ENCODE assay signal across 12 cellular contexts in the genomic region with DNA sequence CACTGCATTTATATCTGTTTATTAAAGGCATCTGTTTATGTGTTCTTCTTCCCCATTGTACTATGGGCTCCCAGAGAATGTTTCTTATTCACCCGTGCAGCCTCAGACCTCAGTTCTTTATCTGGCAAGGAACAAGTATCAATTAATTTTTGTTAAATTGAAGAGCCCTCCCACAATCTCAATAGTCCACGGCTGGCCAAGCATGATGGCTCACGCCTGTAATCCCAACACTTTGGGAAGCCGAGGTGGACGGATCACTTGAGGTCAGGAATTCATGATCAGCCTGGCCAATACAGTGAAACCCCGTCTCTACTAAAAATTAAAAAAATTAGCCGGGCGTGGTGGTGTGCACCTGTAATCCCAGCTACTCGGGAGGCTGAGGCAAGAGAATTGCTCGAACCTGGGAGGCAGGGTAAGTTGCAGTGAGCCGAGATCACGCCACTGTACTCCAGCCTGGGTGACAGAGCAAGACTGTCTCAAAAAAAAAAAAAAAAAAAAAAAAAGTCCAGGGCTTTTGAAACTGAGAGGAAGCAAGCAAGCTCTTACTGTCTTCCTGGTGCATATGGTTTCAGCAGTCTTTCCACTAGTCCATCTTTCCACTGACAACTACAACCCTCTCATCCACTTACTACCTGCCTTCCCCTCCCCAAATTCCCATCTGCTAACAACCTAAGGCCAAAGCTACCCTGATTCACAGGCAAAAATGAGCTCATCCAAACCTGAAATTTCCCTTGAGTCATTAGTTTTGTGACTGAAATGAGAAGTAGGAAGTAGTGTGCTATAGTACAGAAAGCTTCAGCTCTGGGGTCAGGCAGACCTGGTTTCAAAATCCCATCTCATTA. TPM values are rescaled to one million over a fixed set of nuclear protein-coding genes. Genes with fewer than 3 reads are reported as not detected.
DNase-seq lines count a peak whose midpoint lies in the region; ATAC-seq and TF ChIP-seq lines count a peak whose summit lies in the region.
"Had no signal": no experiment of that assay in that cellular context is flagged by ENCODE, and none has a peak within 500 bp of the region (broad histone marks: within the 10 kb centered on the region; RNA-seq: fewer than 3 reads in every experiment).

No MANE protein-coding gene starts in this region.

- H3K4me3 Mint-ChIP-seq in activated CD8-positive, alpha-beta T cell treated with anti-CD3 and anti-CD28 coated beads, Interleukin-2, amount 10 ng/mL, durations not matched to agents 7 days and 5 days, result no peak overlapping the region

- no peaks in the 10 kb centered on the region for H3K79me1 ChIP-seq in neuronal stem cell (ENCODE audit: low read depth, low read length)

- peaks cover 6 to 63% (median 27%) of the 10 kb centered on the region in 6 donors for H3K4me1 ChIP-seq in spleen
- no peaks in the 10 kb centered on the region for H3K4me1 ChIP-seq in Peyer's patch
- H3K4me1 ChIP-seq in neuronal stem cell (ENCODE audit: control insufficient read depth in 2 of 2, insufficient read depth in 1 of 2, low read depth in 1 of 2, low read length in 2 of 2), result peaks cover 0 to 8% of the 10 kb centered on the region in 2 donors

- no peak overlapping the region for H3K23ac ChIP-seq in neuronal stem cell (ENCODE audit: low read depth, low read length, poor library complexity)

- H3K9me3 ChIP-seq in spleen (no peaks in the 10 kb centered on the region), Peyer's patch (no peaks in the 10 kb centered on the region), neuronal stem cell (replicated peaks in 1 of 2; ENCODE audit: control insufficient read depth in 2 of 2, insufficient read depth in 1 of 2, low read depth in 1 of 2, low read length in 2 of 2) (peaks cover 0 to under 1% of the 10 kb centered on the region in 2 donors)

- H3K4me2 ChIP-seq in neuronal stem cell (ENCODE audit: insufficient read depth, low read length, poor library complexity, severe bottlenecking), result no peak overlapping the region

- no peaks in the 10 kb centered on the region for H3K27me3 ChIP-seq in spleen (replicated peaks in 1 of 7)
- H3K27me3 ChIP-seq in Peyer's patch, result no peaks in the 10 kb centered on the region
- H3K27me3 ChIP-seq in neuronal stem cell (ENCODE audit: control insufficient read depth in 3 of 3, insufficient read depth in 3 of 3, low read depth in 1 of 3, low read length in 3 of 3), result no peaks in the 10 kb centered on the region

- no peak for TF ChIP-seq POLR2A in spleen (IDR thresholded peaks at IDR 0.05)
- no peak for TF ChIP-seq POLR2A in Peyer's patch (IDR thresholded peaks at IDR 0.05)

- no peak overlapping the region for H3K4ac ChIP-seq in neuronal stem cell (ENCODE audit: low read length)

- H3K27me3 Mint-ChIP-seq in activated CD8-positive, alpha-beta T cell treated with anti-CD3 and anti-CD28 coated beads, Interleukin-2, amount 10 ng/mL, durations not matched to agents 7 days and 5 days (ENCODE audit: low read depth), result peaks cover 8% of the 10 kb centered on the region

- H3K18ac ChIP-seq in neuronal stem cell (ENCODE audit: low read length), result no peak overlapping the region

- POLR2A ChIA-PET in activated CD8-positive, alpha-beta T cell treated with anti-CD3 and anti-CD28 coated beads, Interleukin-2, amount 10 ng/mL, durations not matched to agents 7 days and 5 days (lab: Charles Lee), result interaction anchor here (0.5 to 0.7 kb wide), 2 partner anchors 15 to 20 kb away, joined by 3 to 4 read pairs; no protein-coding TSS in a partner anchor

- peak overlapping the region; percentile 50 for H3K27ac Mint-ChIP-seq in activated CD8-positive, alpha-beta T cell treated with anti-CD3 and anti-CD28 coated beads, Interleukin-2, amount 10 ng/mL, durations not matched to agents 7 days and 5 days

- H3K9ac ChIP-seq in neuronal stem cell (ENCODE audit: low read depth, low read length, poor library complexity), result no peak overlapping the region

- H2BK12ac ChIP-seq in neuronal stem cell (ENCODE audit: low read length), result no peak overlapping the region

- no peak overlapping the region for H2AK5ac ChIP-seq in neuronal stem cell (ENCODE audit: low read depth, low read length)

- H3K4me1 Mint-ChIP-seq in activated CD8-positive, alpha-beta T cell treated with anti-CD3 and anti-CD28 coated beads, Interleukin-2, amount 10 ng/mL, durations not matched to agents 7 days and 5 days (ENCODE audit: low read depth), result peaks cover 30% of the 10 kb centered on the region

- no peak overlapping the region for H2BK5ac ChIP-seq in neuronal stem cell (ENCODE audit: low read length)

- no peak overlapping the region for H2AFZ ChIP-seq in neuronal stem cell (ENCODE audit: low read length)

- intact Hi-C loops in spleen (cut with DNase I; ENCODE audit: low total_unique reads), result no loop called here

- no peak overlapping the region for H2BK120ac ChIP-seq in neuronal stem cell (ENCODE audit: low read depth, low read length)

- H3K4me3 ChIP-seq in spleen (no peak overlapping the region), Peyer's patch (no peak overlapping the region), neuronal stem cell (ENCODE audit: low read length in 2 of 2) (no peak overlapping the region)

- DNase-seq in SIG-M5 treated with dmso at 0.1 percent for 504 hours (lab: John Stamatoyannopoulos, UW; ENCODE audit: unreplicated experiment), result peak; percentile 72
- DNase-seq in SIG-M5 (lab: John Stamatoyannopoulos, UW), result no peak
- DNase-seq in activated CD8-positive, alpha-beta T cell treated with anti-CD3 and anti-CD28 coated beads, Interleukin-2, amount 10 ng/mL, durations not matched to agents 7 days and 5 days, result no peak
- DNase-seq in spleen, result no peak
- DNase-seq in Peyer's patch, result no peak
- DNase-seq in anterior cingulate cortex (lab: John Stamatoyannopoulos, UW), result no peak
- DNase-seq in neuronal stem cell (ENCODE audit: low spot score), result no peak
- DNase-seq: activated CD4-positive, CD25-positive, alpha-beta regulatory T cell treated with anti-CD3 and anti-CD28 coated beads, Interleukin-2, amount 50 U/mL, for 72 hours; NCI-H187 had no signal

- H3K14ac ChIP-seq in neuronal stem cell (ENCODE audit: low read length), result no peak overlapping the region

- H3K36me3 Mint-ChIP-seq in activated CD8-positive, alpha-beta T cell treated with anti-CD3 and anti-CD28 coated beads, Interleukin-2, amount 10 ng/mL, durations not matched to agents 7 days and 5 days (ENCODE audit: low read depth), result peaks cover 30% of the 10 kb centered on the region

- H3K27ac ChIP-seq in spleen, result peak overlapping the region in 7 of 8 donors; percentile 65 to 89 (median 85)
- no peak overlapping the region for H3K27ac ChIP-seq in Peyer's patch
- no peak overlapping the region for H3K27ac ChIP-seq in neuronal stem cell (replicated peaks; ENCODE audit: low read length)
- H3K27ac ChIP-seq: 22Rv1 had no signal

- 76 to 92% (median 82%) methylated on average over 12 of the region's 12 CpGs for WGBS in spleen, 5 donors
- no CpG with 5 or more reads among the region's 12 CpGs for WGBS in neuronal stem cell (ENCODE audit: extremely low coverage in 2 of 2, insufficient read length in 2 of 2, insufficient replicate concordance in 1 of 2), 2 donors

- H4K8ac ChIP-seq in neuronal stem cell (ENCODE audit: low read depth, low read length), result no peak overlapping the region

- CTCF ChIA-PET in activated CD8-positive, alpha-beta T cell treated with anti-CD3 and anti-CD28 coated beads, Interleukin-2, amount 10 ng/mL, durations not matched to agents 7 days and 5 days (lab: Charles Lee), result interaction anchor here (4.5 kb wide), 1 partner anchor 241 kb away, joined by 17 read pairs; no protein-coding TSS in a partner anchor

- peak; percentile 66 for ATAC-seq in HG02938 (IDR thresholded peaks at IDR 0.05; ENCODE audit: unreplicated experiment)
- ATAC-seq in activated CD8-positive, alpha-beta T cell treated with anti-CD3 and anti-CD28 coated beads, Interleukin-2, amount 10 ng/mL, durations not matched to agents 7 days and 5 days, result no peak

- H4K91ac ChIP-seq in neuronal stem cell (ENCODE audit: low read depth, low read length, poor library complexity), result no peak overlapping the region

- H2BK15ac ChIP-seq in neuronal stem cell (ENCODE audit: low read length), result no peak overlapping the region

- TF ChIP-seq CTCF in spleen (IDR thresholded peaks at IDR 0.05 in 8 of 11, conservative IDR thresholded peaks at IDR 0.05 in 3 of 11), result no peak
- no peak for TF ChIP-seq CTCF in Peyer's patch (IDR thresholded peaks at IDR 0.05)

- H3K9me3 Mint-ChIP-seq in activated CD8-positive, alpha-beta T cell treated with anti-CD3 and anti-CD28 coated beads, Interleukin-2, amount 10 ng/mL, durations not matched to agents 7 days and 5 days (ENCODE audit: insufficient read depth), result no peaks in the 10 kb centered on the region

- H3K36me3 ChIP-seq in spleen (peaks cover 2 to 48% (median 41%) of the 10 kb centered on the region in 6 donors), Peyer's patch (peaks cover 0 to 33% (median 0%) of the 10 kb centered on the region in 3 donors), neuronal stem cell (replicated peaks in 1 of 2; ENCODE audit: control insufficient read depth in 2 of 2, insufficient read depth in 2 of 2, low read length in 2 of 2) (peaks cover 20 to 53% of the 10 kb centered on the region in 2 donors)

RNA-seq across cellular contexts. Expression of gene HK3, which starts 2.3 kb away (rescaled TPM):
- not detected for total RNA-seq in activated CD8-positive, alpha-beta T cell treated with anti-CD3 and anti-CD28 coated beads, Interleukin-2, amount 10 ng/mL, durations not matched to agents 7 days and 5 days
- 100 to 1,000 TPM in 6 of 7 donors, 10 to 100 TPM in 1; 72.8 to 369 (median 170) TPM for total RNA-seq in spleen
- 100 to 1,000 TPM in 2 of 3 donors, 10 to 100 TPM in 1; 38.8 to 199 (median 151) TPM for polyA plus RNA-seq in spleen
- total RNA-seq in Peyer's patch, result 1 to 10 TPM; 1.6 to 7.4 (median 3.6) TPM
- not detected for polyA plus RNA-seq in neuronal stem cell (2013, experiment 1 of 2)
- polyA plus RNA-seq in neuronal stem cell (2013, experiment 2 of 2), result 0.01 TPM
- total RNA-seq: lung microvascular endothelial cell had no signal

Comparison
In these comparisons a context has a peak if more than half of its experiments do, and no peak if none do; other contexts are left out.
1. H3K27ac ChIP-seq: peak in spleen (7 of 8); none in Peyer's patch (0 of 4) and neuronal stem cell (single experiment).
2. RNA of gene HK3, which starts 2.3 kb away (total RNA-seq): 72.8 to 369 TPM in spleen; 1.6 to 7.4 TPM in Peyer's patch and not detected in activated CD8-positive, alpha-beta T cell treated with anti-CD3 and anti-CD28 coated beads, Interleukin-2, amount 10 ng/mL, durations not matched to agents 7 days and 5 days; every median in the first group is over 4 times any median in the second.